34 cellular contexts compared by ENCODE assay signal in genomic region chr5:155066886-155067595, GRCh38. TPM values are rescaled to one million over a fixed set of nuclear protein-coding genes. Genes with fewer than 3 reads are reported as not detected.
"Had no signal": no experiment of that assay in that cellular context is flagged by ENCODE, and none has a peak within 500 bp of the region (broad histone marks: within the 10 kb centered on the region; RNA-seq: fewer than 3 reads in every experiment).

No MANE protein-coding gene starts in this region.

- H3K36me3 ChIP-seq: ascending aorta, cardiac muscle cell, colonic mucosa, esophagus squamous epithelium, left lung, lower lobe of right lung, right lobe of liver, stomach, suprapubic skin, tibial artery, WERI-Rb-1 had no signal

- H3K4me3 ChIP-seq: ascending aorta, cardiac muscle cell, colonic mucosa, esophagus squamous epithelium, left lung, lower lobe of right lung, right lobe of liver, stomach, suprapubic skin, tibial artery had no signal

- H3K27me3 ChIP-seq: ascending aorta, cardiac muscle cell, colonic mucosa, left lung, right lobe of liver, stomach, suprapubic skin, tibial artery had no signal

- H3K9me3 ChIP-seq: ascending aorta, colonic mucosa, esophagus squamous epithelium, left lung, lower lobe of right lung, right lobe of liver, stomach, suprapubic skin, tibial artery had no signal

- H3K4me1 ChIP-seq: ascending aorta, colonic mucosa, esophagus squamous epithelium, left lung, lower lobe of right lung, right lobe of liver, stomach, suprapubic skin, tibial artery had no signal

- H3K27ac ChIP-seq: ascending aorta, cardiac muscle cell, colonic mucosa, epithelial cell of prostate, esophagus squamous epithelium, left lung, lower lobe of right lung, right lobe of liver, stomach, suprapubic skin, tibial artery, WERI-Rb-1 had no signal

- ATAC-seq: activated CD4-positive, CD25-positive, alpha-beta regulatory T cell treated with anti-CD3 and anti-CD28 coated beads, Interleukin-2, amount 50 U/mL, for 24 hours; left lung; lower lobe of right lung; right lobe of liver; stimulated activated effector memory CD8-positive, alpha-beta T cell treated with anti-CD3 and anti-CD28 coated beads, Interleukin-12 subunit alpha, Interleukin-12 subunit beta, amount 100 ng/mL, for 72 hours had no signal

- DNase-seq: activated CD4-positive, alpha-beta memory T cell treated with anti-CD3 and anti-CD28 coated beads for 36 hours; activated CD4-positive, alpha-beta T cell treated with anti-CD3 and anti-CD28 coated beads for 48 hours; activated CD8-positive, alpha-beta memory T cell treated with anti-CD3 and anti-CD28 coated beads, Interleukin-2, amount 50 U/mL, for 4 hours; activated gamma-delta T cell; activated naive CD4-positive, alpha-beta T cell treated with anti-CD3 and anti-CD28 coated beads, Interleukin-2, amount 10 ng/mL, durations not matched to agents 7 days and 5 days; activated naive CD8-positive, alpha-beta T cell treated with anti-CD3 and anti-CD28 coated beads, Interleukin-2, amount 10 ng/mL, durations not matched to agents 7 days and 5 days; activated T-cell treated with anti-CD3 and anti-CD28 coated beads, Interleukin-2, amount 50 U/mL, for 1 hour; cerebellar nuclear complex; colonic mucosa; effector CD8-positive, alpha-beta T cell; esophagus squamous epithelium; foreskin melanocyte; left lung; lower lobe of right lung; mesendoderm; posterior cingulate gyrus; right lobe of liver; stimulated activated CD4-positive, alpha-beta T cell treated with anti-CD3 and anti-CD28 coated beads, Interleukin-12 subunit alpha, Interleukin-12 subunit beta, amount 100 ng/mL, for 4 hours; stimulated activated CD4-positive, alpha-beta T cell treated with anti-CD3 and anti-CD28 coated beads, Interleukin-4, amount 100 ng/mL, for 24 hours; stomach; T-helper 9 cell; tibial artery; WERI-Rb-1 had no signal

RNA-seq across cellular contexts. Expression of gene KIF4B, which starts 53.5 kb away (rescaled TPM):
- total RNA-seq: activated naive CD8-positive, alpha-beta T cell treated with anti-CD3 and anti-CD28 coated beads, Interleukin-2, amount 10 ng/mL, durations not matched to agents 7 days and 5 days; ascending aorta; cardiac muscle cell; colonic mucosa; esophagus squamous epithelium; lower lobe of right lung; mononuclear cell; myocyte; natural killer cell treated with Interleukin-12 subunit alpha and Interleukin-12 subunit beta and Interleukin-15 and Interleukin-18, amount 100 ng/mL, for 72 hours; osteoblast; right lobe of liver; ureter had no signal
- polyA plus RNA-seq: cardiac muscle cell, stomach had no signal
